ENCODE assay signal across 11 cellular contexts in genomic region chr5:66498791-66499207, GRCh38.
DNase-seq lines count a peak whose midpoint lies in the region; ATAC-seq and TF ChIP-seq lines count a peak whose summit lies in the region.
"Had no signal": no experiment of that assay in that cellular context is flagged by ENCODE, and none has a peak within 500 bp of the region (broad histone marks: within the 10 kb centered on the region; RNA-seq: fewer than 3 reads in every experiment).

No MANE protein-coding gene starts in this region.

- POLR2A ChIA-PET in Panc1 (lab: Charles Lee), result no interaction called here

- TF ChIP-seq CTCF in right atrium auricular region (IDR thresholded peaks at IDR 0.05) (peak in 1 of 2 donors; percentile 57), Panc1 (IDR thresholded peaks at IDR 0.05) (0 out of 2 replicates have a peak, but pooled peaks have one; percentile 9), foreskin keratinocyte (conservative IDR thresholded peaks at IDR 0.05) (peak; percentile 94)

- H3K27me3 ChIP-seq in right atrium auricular region, result no peaks in the 10 kb centered on the region
- H3K27me3 ChIP-seq in Panc1 (ENCODE audit: control insufficient read depth, insufficient read depth, low read length), result no peaks in the 10 kb centered on the region
- no peaks in the 10 kb centered on the region for H3K27me3 ChIP-seq in foreskin keratinocyte
- H3K27me3 ChIP-seq: pancreas had no signal

- intact Hi-C loops in Right ventricle myocardium inferior (cut with DNase I) (loop anchor here (2.0 to 5.0 kb wide), 3 partner anchors 61 to 192 kb away; no protein-coding TSS in a partner anchor), Panc1 (cut with micrococcal nuclease; ENCODE audit: unreplicated experiment) (no loop called here)

- BruUV-seq in Panc1 (replicated peaks; lab: Mats Ljungman, UMichigan), result no TSS peak

- CTCF ChIA-PET in Panc1 (lab: Charles Lee), result no interaction called here

- DNase-seq in Right ventricle myocardium inferior (ENCODE audit: missing footprints) (no peak), right atrium auricular region (ENCODE audit: low spot score) (no peak), Panc1 (ENCODE audit: low read depth, low spot score) (no peak), foreskin keratinocyte (peak; percentile 96 to 99), COLO668 (lab: John Stamatoyannopoulos, UW; ENCODE audit: unreplicated experiment) (no peak), NCI-H1694 (lab: John Stamatoyannopoulos, UW) (no peak), superior temporal gyrus (ENCODE audit: extremely low spot score) (no peak)
- DNase-seq: CD4-positive, CD25-positive, alpha-beta regulatory T cell; glutamatergic neuron; pancreas had no signal

- in situ Hi-C loops in Panc1 (cut with HindIII; ENCODE audit: low pct_unique_long_range_greater_than_20kb, low sequenced_read_pairs), result no loop called here

- peak overlapping the region in 1 of 2 donors; percentile 37 for H3K27ac ChIP-seq in right atrium auricular region
- H3K27ac ChIP-seq in Panc1 (ENCODE audit: low read length), result no peak overlapping the region
- H3K27ac ChIP-seq in foreskin keratinocyte, result peak overlapping the region; percentile 36
- H3K27ac ChIP-seq: pancreas had no signal

- H3K9me3 ChIP-seq in right atrium auricular region (no peaks in the 10 kb centered on the region), Panc1 (ENCODE audit: control insufficient read depth, insufficient read depth, low read depth, low read length) (no peaks in the 10 kb centered on the region)
- H3K9me3 ChIP-seq: pancreas had no signal

- H3K4me3 ChIP-seq in right atrium auricular region (no peak overlapping the region), Panc1 (ENCODE audit: low read depth in 2 of 2, low read length in 2 of 2) (no peak overlapping the region)
- H3K4me3 ChIP-seq: pancreas had no signal

- no peaks in the 10 kb centered on the region for H3K36me3 ChIP-seq in right atrium auricular region
- H3K36me3 ChIP-seq in Panc1 (ENCODE audit: control insufficient read depth, insufficient read depth, low read length), result no peaks in the 10 kb centered on the region
- H3K36me3 ChIP-seq: pancreas had no signal

- ATAC-seq in Right ventricle myocardium inferior (peak; percentile 88), Panc1 (no peak), foreskin keratinocyte (peak; percentile 99), HG02938 (IDR thresholded peaks at IDR 0.05; ENCODE audit: unreplicated experiment) (no peak)

- peaks cover 0 to 4% of the 10 kb centered on the region in 2 donors for H3K4me1 ChIP-seq in right atrium auricular region
- H3K4me1 ChIP-seq in Panc1 (ENCODE audit: control insufficient read depth, insufficient read depth, low read length), result no peaks in the 10 kb centered on the region
- no peaks in the 10 kb centered on the region for H3K4me1 ChIP-seq in foreskin keratinocyte
- H3K4me1 ChIP-seq: pancreas had no signal

Comparison
In these comparisons a context has a peak if more than half of its experiments do, and no peak if none do; other contexts are left out.
1. ATAC-seq: peak in Right ventricle myocardium inferior (single experiment) and foreskin keratinocyte (single experiment); none in Panc1 (single experiment) and HG02938 (single experiment).
2. DNase-seq: peak in foreskin keratinocyte (2 of 2); none in Right ventricle myocardium inferior (single experiment), right atrium auricular region (single experiment), Panc1 (single experiment), COLO668 (single experiment), NCI-H1694 (single experiment) and superior temporal gyrus (single experiment).